ENCODE assay signal across 8 cellular contexts in the genomic region with DNA sequence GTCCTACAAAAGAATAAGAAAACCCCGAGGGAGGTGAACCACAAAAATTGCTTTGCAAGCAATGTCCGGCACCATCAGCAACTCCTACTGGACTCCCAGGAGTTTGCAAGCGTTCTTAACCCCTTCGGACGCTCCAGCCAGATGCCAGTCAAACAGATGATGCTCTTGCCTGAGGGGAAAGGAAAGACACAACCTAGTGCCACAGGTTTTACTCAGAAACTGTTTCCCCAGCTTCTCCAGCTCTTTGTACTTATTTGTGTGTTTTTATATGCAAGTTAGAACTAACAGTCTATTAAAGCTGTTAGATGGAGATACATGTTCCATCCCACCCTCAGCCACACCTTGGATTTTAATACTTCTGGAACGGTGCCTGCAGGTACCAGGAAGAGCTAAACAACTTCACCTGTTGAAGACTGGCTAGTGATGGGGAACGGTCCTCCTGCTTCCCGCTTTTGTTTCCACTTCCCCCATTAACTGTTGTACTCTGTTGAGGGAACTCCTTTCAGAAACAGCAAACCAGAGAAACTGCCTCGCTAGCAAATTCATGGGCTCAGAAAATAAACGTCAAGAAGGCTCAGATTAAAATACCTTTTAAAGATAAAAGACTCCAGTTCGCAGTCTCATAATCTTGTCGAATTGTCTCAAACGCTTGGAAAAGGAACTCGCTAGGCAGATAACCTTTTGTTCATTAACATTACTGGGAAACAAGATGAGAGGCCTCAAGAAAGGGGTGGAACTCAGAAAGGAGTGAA. TPM values are rescaled to one million over a fixed set of nuclear protein-coding genes. Genes with fewer than 3 reads are reported as not detected.
A peak's percentile ranks its signal among the peaks of the same experiment; 100 is the strongest.
DNase-seq lines count a peak whose midpoint lies in the region; FAIRE-seq and TF ChIP-seq lines count a peak whose summit lies in the region.

No MANE protein-coding gene starts in this region.

- peak overlapping the region; percentile 82; the same call in 1 of the 2 replicates for H2BK5ac ChIP-seq in H1 (ENCODE audit: low read depth, low read length)

- no peak overlapping the region; the same call in 1 of the 2 replicates for H2BK12ac ChIP-seq in H1 (ENCODE audit: low read depth, low read length)

- no peak overlapping the region for H3K4me3 ChIP-seq in CD8-positive, alpha-beta memory T cell (ENCODE audit: low read length)
- H3K4me3 ChIP-seq in HEK293 (ENCODE audit: low read depth, low read length) (peak overlapping the region; percentile 76), SK-N-SH (ENCODE audit: low read depth in 2 of 2, low read length in 1 of 2) (peak overlapping the region; percentile 80 to 81), H1 (ENCODE audit: extremely low read depth in 1 of 4, insufficient read depth in 2 of 4, low read depth in 3 of 4, low read length in 4 of 4) (peak overlapping the region; percentile 66 to 89 (median 80)), tibial nerve (peak overlapping the region; percentile 55 to 93 (median 70))

- H3K23ac ChIP-seq in H1 (ENCODE audit: insufficient read length): no peak overlapping the region

- peak overlapping the region; percentile 95 for H3K9ac ChIP-seq in SK-N-SH
- peak overlapping the region; percentile 76 to 84 (median 80) for H3K9ac ChIP-seq in H1 (replicated peaks in 1 of 4; ENCODE audit: extremely low read depth in 1 of 4, low read depth in 3 of 4, low read length in 3 of 4)

- peaks cover 42% of the 10 kb centered on the region for H3K27me3 ChIP-seq in CD8-positive, alpha-beta memory T cell (ENCODE audit: insufficient read depth, low read length, poor library complexity, severe bottlenecking)
- no peaks in the 10 kb centered on the region for H3K27me3 ChIP-seq in SK-N-SH (ENCODE audit: insufficient read depth)
- H3K27me3 ChIP-seq in H1 (replicated peaks in 1 of 4; ENCODE audit: control insufficient read depth in 3 of 4, extremely low read depth in 1 of 4, insufficient read depth in 3 of 4, low read length in 3 of 4): no peaks in the 10 kb centered on the region
- H3K27me3 ChIP-seq in tibial nerve: no peaks in the 10 kb centered on the region

- no peak overlapping the region for H2BK15ac ChIP-seq in H1 (ENCODE audit: low read length)

- peak overlapping the region; percentile 86; the same call in 1 of the 2 replicates for H3K18ac ChIP-seq in H1 (ENCODE audit: extremely low read depth, low read length)

- no peak overlapping the region for H2BK20ac ChIP-seq in H1 (ENCODE audit: low read length)

- TF ChIP-seq RAD21 in SK-N-SH (IDR thresholded peaks at IDR 0.05; ENCODE audit: low read length) (peak; percentile 44), H1 (IDR thresholded peaks at IDR 0.05 in 1 of 2, conservative IDR thresholded peaks at IDR 0.05 in 1 of 2; ENCODE audit: low read depth in 2 of 2, low read length in 2 of 2) (peak in 1 of 2 experiments; percentile 28; a peak in 2 of 4 replicates)

- H3K4ac ChIP-seq in H1 (replicated peaks; ENCODE audit: insufficient read length, low read depth, low read length): peak overlapping the region; percentile 24

- peaks cover 32% of the 10 kb centered on the region for H4K20me1 ChIP-seq in SK-N-SH (ENCODE audit: insufficient read depth)
- H4K20me1 ChIP-seq in H1 (replicated peaks in 1 of 2; ENCODE audit: control insufficient read depth in 1 of 2, insufficient read depth in 2 of 2, low read length in 2 of 2): peaks cover 2 to 3% of the 10 kb centered on the region in 2 experiments

- H3K9me2 ChIP-seq in SK-N-SH: no peaks in the 10 kb centered on the region

- H3K4me2 ChIP-seq in SK-N-SH (peak overlapping the region; percentile 89), H1 (ENCODE audit: insufficient read depth in 1 of 2, low read depth in 2 of 2, low read length in 2 of 2) (peak overlapping the region; percentile 65 to 80)

- H3K23me2 ChIP-seq in H1 (ENCODE audit: low read depth, low read length): peaks cover 7% of the 10 kb centered on the region

- peaks cover 17% of the 10 kb centered on the region for H3K4me1 ChIP-seq in CD8-positive, alpha-beta memory T cell (ENCODE audit: insufficient read depth, low read length)
- peaks cover 17% of the 10 kb centered on the region; the same call in 1 of the 2 replicates for H3K4me1 ChIP-seq in HEK293 (ENCODE audit: control insufficient read depth, insufficient read depth, low read length)
- H3K4me1 ChIP-seq in SK-N-SH (ENCODE audit: control insufficient read depth in 1 of 2, insufficient read depth in 2 of 2, low read depth in 1 of 2, low read length in 1 of 2): peaks cover 8 to 22% of the 10 kb centered on the region in 2 experiments
- H3K4me1 ChIP-seq in H1 (replicated peaks in 1 of 4; ENCODE audit: control insufficient read depth in 3 of 4, insufficient read depth in 4 of 4, low read length in 3 of 4): peaks cover 3 to 9% (median 5%) of the 10 kb centered on the region in 4 experiments; a peak in 5 of 7 replicates
- H3K4me1 ChIP-seq in tibial nerve: peaks cover 0 to 52% (median 7%) of the 10 kb centered on the region in 4 donors

- H4K8ac ChIP-seq in H1 (ENCODE audit: extremely low read depth, insufficient read depth, low read length): 0 out of 2 replicates have a peak overlapping the region, but pooled peaks have one; percentile 81

- TF ChIP-seq POLR2A in H1 (IDR thresholded peaks at IDR 0.05; ENCODE audit: control extremely low read depth in 1 of 2, low read depth in 2 of 2, low read length in 2 of 2) (peak; percentile 46 to 78; a peak in 2 of 3 replicates), tibial nerve (IDR thresholded peaks at IDR 0.05) (no peak)

- no peak; a peak in 1 of 4 replicates for TF ChIP-seq EP300 in SK-N-SH (IDR thresholded peaks at IDR 0.05; ENCODE audit: borderline replicate concordance in 1 of 2, low read depth in 1 of 2, low read length in 1 of 2)
- no peak for TF ChIP-seq EP300 in H1 (IDR thresholded peaks at IDR 0.05; ENCODE audit: borderline replicate concordance in 1 of 2, low read depth in 2 of 2, low read length in 2 of 2)
- no peak for TF ChIP-seq EP300 in tibial nerve (IDR thresholded peaks at IDR 0.05)

- H3K14ac ChIP-seq in H1 (ENCODE audit: insufficient read length): no peak overlapping the region

- no peak overlapping the region for H4K91ac ChIP-seq in H1 (replicated peaks; ENCODE audit: insufficient read length, low read length)

- H3K36me3 ChIP-seq in CD8-positive, alpha-beta memory T cell (ENCODE audit: insufficient read depth, low read length): no peaks in the 10 kb centered on the region
- peaks cover 0 to 4% of the 10 kb centered on the region in 2 experiments; a peak in 1 of 3 replicates for H3K36me3 ChIP-seq in HEK293 (ENCODE audit: control insufficient read depth in 2 of 2, insufficient read depth in 1 of 2, low read length in 2 of 2)
- H3K36me3 ChIP-seq in SK-N-SH (replicated peaks in 1 of 2; ENCODE audit: control insufficient read depth in 1 of 2, insufficient read depth in 2 of 2, low read length in 1 of 2): peaks cover 0 to 8% of the 10 kb centered on the region in 2 experiments
- H3K36me3 ChIP-seq in H1 (ENCODE audit: control insufficient read depth in 2 of 4, insufficient read depth in 4 of 4, low read length in 3 of 4): peaks cover 0 to 13% (median 2%) of the 10 kb centered on the region in 4 experiments; a peak in 2 of 8 replicates
- H3K36me3 ChIP-seq in tibial nerve: peaks cover 0 to 3% (median 0%) of the 10 kb centered on the region in 3 donors

- H3K9me3 Mint-ChIP-seq in CD8-positive, alpha-beta memory T cell: peaks cover 0 to 10% (median 0%) of the 10 kb centered on the region in 5 donors

- POLR2A ChIA-PET in CD8-positive, alpha-beta memory T cell (lab: Charles Lee): interaction anchor here (0.5 kb wide), 1 partner anchor 210 kb away, joined by 4 read pairs; no protein-coding TSS in a partner anchor
- POLR2A ChIA-PET in HEK293 (lab: Yijun Ruan, JAX) (interaction anchor here (0.7 to 1.8 kb wide), 7 partner anchors 10 to 400 kb away, joined by 3 to 8 read pairs (median 4); a partner anchor contains a TSS), SK-N-SH (lab: Yijun Ruan, JAX) (interaction anchor here (1.1 to 1.9 kb wide), 4 partner anchors 32 to 201 kb away, joined by 3 to 8 read pairs (median 4); a partner anchor contains a TSS), H1 (lab: Charles Lee; ENCODE audit: partially characterized antibody) (interaction anchor here (0.5 to 2.4 kb wide), 17 partner anchors 9 to 200 kb away, joined by 3 to 10 read pairs (median 4); a partner anchor contains a TSS)

- H3K36me3 Mint-ChIP-seq in CD8-positive, alpha-beta memory T cell: no peaks in the 10 kb centered on the region

- peaks cover 32 to 54% of the 10 kb centered on the region in 2 donors for H3K27me3 Mint-ChIP-seq in CD8-positive, alpha-beta memory T cell

- H3K9me3 ChIP-seq in CD8-positive, alpha-beta memory T cell (ENCODE audit: low read length): no peaks in the 10 kb centered on the region
- H3K9me3 ChIP-seq in HEK293 (ENCODE audit: control insufficient read depth, insufficient read depth, low read depth, low read length): no peaks in the 10 kb centered on the region
- H3K9me3 ChIP-seq in SK-N-SH: no peaks in the 10 kb centered on the region
- no peaks in the 10 kb centered on the region for H3K9me3 ChIP-seq in H1 (ENCODE audit: insufficient read depth in 2 of 2, low read depth in 1 of 2, low read length in 1 of 2)
- no peaks in the 10 kb centered on the region for H3K9me3 ChIP-seq in tibial nerve

- H2AFZ ChIP-seq in SK-N-SH (ENCODE audit: low read depth) (peak overlapping the region; percentile 81), H1 (ENCODE audit: low read length) (peak overlapping the region; percentile 36; the same call in 1 of the 2 replicates)

- 35% methylated on average over 14 of the region's 14 CpGs for WGBS in SK-N-SH (ENCODE audit: low lambda C conversion rate)
- 20% methylated on average over 14 of the region's 14 CpGs; no CpG with 5 or more reads in 1 of the 2 experiments for WGBS in H1 (ENCODE audit: extremely low coverage in 1 of 2, insufficient coverage in 1 of 2, insufficient read length in 1 of 2, insufficient replicate concordance in 2 of 2, low coverage in 1 of 2, low lambda C conversion rate in 2 of 2, missing lambda C conversion rate in 1 of 2), 2 experiments
- WGBS in tibial nerve, 2 donors: 2 to 3% methylated on average over 14 of the region's 14 CpGs

- H3K4me3 Mint-ChIP-seq in CD8-positive, alpha-beta memory T cell: peak overlapping the region; percentile 42 to 78 (median 70)

- H3K27ac ChIP-seq in CD8-positive, alpha-beta memory T cell (ENCODE audit: low read depth, low read length): no peak overlapping the region
- H3K27ac ChIP-seq in HEK293 (ENCODE audit: extremely low read depth, low read depth, low read length) (peak overlapping the region; percentile 98), SK-N-SH (ENCODE audit: low read depth in 2 of 2, low read length in 1 of 2) (peak overlapping the region; percentile 95 to 98), H1 (ENCODE audit: low read depth, low read length) (peak overlapping the region; percentile 96), tibial nerve (peak overlapping the region; percentile 87 to 99 (median 94))

- peak overlapping the region in 2 of 8 donors; percentile 26 to 28 for H3K27ac Mint-ChIP-seq in CD8-positive, alpha-beta memory T cell

- no peak overlapping the region for H2AK5ac ChIP-seq in H1 (ENCODE audit: low read depth, low read length)

- H3K79me2 ChIP-seq in SK-N-SH (ENCODE audit: insufficient read depth): peaks cover 50% of the 10 kb centered on the region
- H3K79me2 ChIP-seq in H1 (ENCODE audit: control insufficient read depth in 1 of 2, insufficient read depth in 2 of 2, low read length in 2 of 2): peaks cover 15 to 36% of the 10 kb centered on the region in 2 experiments; a peak in 3 of 4 replicates

- CTCF ChIA-PET in CD8-positive, alpha-beta memory T cell (lab: Charles Lee): interaction anchor here (1.2 to 2.7 kb wide), 3 partner anchors 9 to 127 kb away, joined by 3 to 15 read pairs (median 3); no protein-coding TSS in a partner anchor
- CTCF ChIA-PET in HEK293 (lab: Yijun Ruan, JAX): interaction anchor here (0.6 to 1.2 kb wide), 8 partner anchors 9 to 267 kb away, joined by 3 to 5 read pairs (median 3); no protein-coding TSS in a partner anchor
- CTCF ChIA-PET in SK-N-SH (lab: Yijun Ruan, JAX): interaction anchor here (0.8 to 2.7 kb wide), 8 partner anchors 10 to 652 kb away, joined by 3 to 27 read pairs (median 5); no protein-coding TSS in a partner anchor
- CTCF ChIA-PET in H1 (lab: Charles Lee; ENCODE audit: partially characterized antibody): interaction anchor here (0.9 to 2.2 kb wide), 7 partner anchors 10 to 129 kb away, joined by 3 to 8 read pairs (median 4); no protein-coding TSS in a partner anchor

- peak in 2 of 5 donors; percentile 0 to 4 for DNase-seq in CD8-positive, alpha-beta memory T cell
- peak; percentile 68 for DNase-seq in SK-N-SH
- DNase-seq in H1 (ENCODE audit: low read depth in 1 of 2, low spot score in 2 of 2): no peak
- peak; percentile 71 to 83 for DNase-seq in lung microvascular endothelial cell (ENCODE audit: low read depth in 2 of 2)
- DNase-seq in tibial nerve (ENCODE audit: low spot score in 2 of 2): peak in 1 of 2 donors; percentile 49
- DNase-seq in HUDEP-2 (lab: John Stamatoyannopoulos, UW; ENCODE audit: unreplicated experiment in 76 of 76): no peak
- no peak for DNase-seq in T-helper 9 cell

- peaks cover 3% of the 10 kb centered on the region for H3F3A ChIP-seq in SK-N-SH (replicated peaks; ENCODE audit: insufficient read depth)

- TF ChIP-seq CTCF in HEK293 (tag by site-specific recombination; IDR thresholded peaks at IDR 0.05) (no peak), SK-N-SH (IDR thresholded peaks at IDR 0.05) (peak; percentile 60), H1 (IDR thresholded peaks at IDR 0.05; ENCODE audit: control extremely low read depth in 1 of 3, insufficient read depth in 1 of 3, low read depth in 1 of 3, low read length in 3 of 3) (peak; percentile 17 to 41 (median 24); a peak in 3 of 4 replicates), tibial nerve (IDR thresholded peaks at IDR 0.05) (peak in 4 of 5 experiments; percentile 17 to 63 (median 40))

- H3K56ac ChIP-seq in H1 (replicated peaks; ENCODE audit: insufficient read length, low read depth, low read length): peak overlapping the region; percentile 52

- H3K4me1 Mint-ChIP-seq in CD8-positive, alpha-beta memory T cell: peaks cover 21 to 26% (median 23%) of the 10 kb centered on the region in 3 donors

- peak overlapping the region; percentile 82 for H4K5ac ChIP-seq in H1 (ENCODE audit: insufficient read length, low read depth, low read length)

- H3K79me1 ChIP-seq in H1 (ENCODE audit: low read depth, low read length): peaks cover 2% of the 10 kb centered on the region; the same call in 1 of the 2 replicates

- H2BK120ac ChIP-seq in H1 (replicated peaks; ENCODE audit: low read depth, low read length): peak overlapping the region; percentile 26

- peak; percentile 36 for FAIRE-seq in H1 (lab: Jason Lieb, UNC)

RNA-seq across cellular contexts. Expression of a gene that starts 1.1 kb away (rescaled TPM):
- total RNA-seq in CD8-positive, alpha-beta memory T cell: 1 to 10 TPM in 1 of 2 experiments, under 1 TPM in 1; 0.93 to 1.7 TPM
- polyA plus RNA-seq in CD8-positive, alpha-beta memory T cell: 0.51 TPM
- polyA plus RNA-seq in SK-N-SH (2012; rRNA removed) (40.1 and 54.5 TPM in 2 replicates), H1 (2011; rRNA removed) (51.4 and 53.3 TPM in 2 replicates)
- 55.0 and 64.1 TPM in 2 replicates for polyA plus RNA-seq in SK-N-SH (2012; cell fraction: cytosol; rRNA removed)
- polyA plus RNA-seq in SK-N-SH (2012; cell fraction: nucleus; rRNA removed): 45.4 and 71.7 TPM in 2 replicates
- 120 and 142 TPM in 2 replicates for total RNA-seq in H1 (2021; fragmentation: NEBNext Ultra II Directional; extraction: Animal tissue kit (Norgen Biotek cat#: 25700))
- 75.3 TPM for polyA plus RNA-seq in H1 (2011; cell fraction: cytosol; rRNA removed)
- polyA plus RNA-seq in H1 (2011; cell fraction: nucleus; rRNA removed): 41.7 TPM
- 47.9 to 84.9 TPM (median 59.8 TPM) in 4 replicates for polyA plus RNA-seq in H1 (2012, experiment 1 of 2)
- 4.3 TPM for polyA plus RNA-seq in H1 (2012, experiment 2 of 2)
- polyA plus RNA-seq in H1 (2013, experiment 1 of 2): 139 TPM
- polyA plus RNA-seq in H1 (2013, experiment 2 of 2): 149 TPM
- polyA minus RNA-seq in H1 (2011; rRNA and poly(A)+ RNA removed): 56.7 and 112 TPM in 2 replicates
- 53.7 TPM for polyA minus RNA-seq in H1 (2011; cell fraction: cytosol; rRNA and poly(A)+ RNA removed)
- 58.4 TPM for polyA minus RNA-seq in H1 (2011; cell fraction: nucleus; rRNA and poly(A)+ RNA removed)
- total RNA-seq in lung microvascular endothelial cell (58.6 and 61.3 TPM in 2 replicates), tibial nerve (100 to 1,000 TPM; 116 to 165 (median 146) TPM)

Comparison
In these comparisons a context has a peak if more than half of its experiments do, and no peak if none do; other contexts are left out.
1. DNase-seq: peak in SK-N-SH (single experiment) and lung microvascular endothelial cell (2 of 2); none in H1 (0 of 2), HUDEP-2 (0 of 76) and T-helper 9 cell (single experiment).
2. POLR2A ChIP-seq: peak in H1 (2 of 2); none in tibial nerve (0 of 2).
3. RNA of a gene that starts 1.1 kb away (total RNA-seq): 116 to 165 TPM in tibial nerve, 120 to 142 TPM in H1 and 58.6 to 61.3 TPM in lung microvascular endothelial cell; 0.93 to 1.7 TPM in CD8-positive, alpha-beta memory T cell; every median in the first group is over 10 times any median in the second.